In genomic region chr10:118545381-118545780, GRCh38 we compare ENCODE assay signal across 38 cellular contexts. TPM values are rescaled to one million over a fixed set of nuclear protein-coding genes. Genes with fewer than 3 reads are reported as not detected.
"Had no signal": no experiment of that assay in that cellular context is flagged by ENCODE, and none has a peak within 500 bp of the region (broad histone marks: within the 10 kb centered on the region; RNA-seq: fewer than 3 reads in every experiment).

No MANE protein-coding gene starts in this region.

- H3K4me3 Mint-ChIP-seq: activated B cell treated with CpG ODN at 0.5 μM for 24 hours; activated CD4-positive, alpha-beta memory T cell treated with anti-CD3 and anti-CD28 coated beads for 36 hours; activated CD4-positive, alpha-beta T cell treated with anti-CD3 and anti-CD28 coated beads, Interleukin-2, amount 10 ng/mL, durations not matched to agents 7 days and 5 days; activated CD8-positive, alpha-beta T cell treated with anti-CD3 and anti-CD28 coated beads for 36 hours; activated naive CD4-positive, alpha-beta T cell treated with anti-CD3 and anti-CD28 coated beads, Interleukin-2, amount 10 ng/mL, durations not matched to agents 7 days and 5 days; activated naive CD4-positive, alpha-beta T cell treated with anti-CD3 and anti-CD28 coated beads, Interleukin-2, amount 50 U/mL, for 24 hours; activated naive CD8-positive, alpha-beta T cell; activated naive CD8-positive, alpha-beta T cell treated with anti-CD3 and anti-CD28 coated beads, Interleukin-2, amount 10 ng/mL, durations not matched to agents 7 days and 5 days; activated naive CD8-positive, alpha-beta T cell treated with anti-CD3 and anti-CD28 coated beads, Interleukin-2, amount 50 U/mL, for 24 hours; activated T-cell treated with anti-CD3 and anti-CD28 coated beads, Interleukin-2, amount 50 U/mL, for 4 hours; activated T-cell treated with anti-CD3 and anti-CD28 coated beads, Interleukin-2, amount 50 U/mL, for 72 hours; brain; central memory CD8-positive, alpha-beta T cell; T-helper 1 cell treated with Interleukin-12 subunit alpha and Interleukin-12 subunit beta and Interleukin-4 antibody, amounts not matched to agents 30 μg/mL and 1 μg/mL, for 36 hours; T-helper 2 cell treated with Interferon-gamma antibody and Interleukin-4, amounts not matched to agents 5 μg/mL and 100 μg/mL, for 36 hours had no signal

- H3K36me3 Mint-ChIP-seq: activated CD4-positive, alpha-beta memory T cell treated with anti-CD3 and anti-CD28 coated beads for 36 hours; activated naive CD4-positive, alpha-beta T cell treated with anti-CD3 and anti-CD28 coated beads, Interleukin-2, amount 10 ng/mL, durations not matched to agents 7 days and 5 days; activated naive CD4-positive, alpha-beta T cell treated with anti-CD3 and anti-CD28 coated beads, Interleukin-2, amount 50 U/mL, for 24 hours; activated naive CD8-positive, alpha-beta T cell; activated naive CD8-positive, alpha-beta T cell treated with anti-CD3 and anti-CD28 coated beads, Interleukin-2, amount 10 ng/mL, durations not matched to agents 7 days and 5 days; brain had no signal

- ATAC-seq: activated CD8-positive, alpha-beta T cell treated with anti-CD3 and anti-CD28 coated beads for 36 hours; activated naive CD8-positive, alpha-beta T cell treated with anti-CD3 and anti-CD28 coated beads, Interleukin-2, amount 50 U/mL, for 24 hours; activated T-cell treated with anti-CD3 and anti-CD28 coated beads, Interleukin-2, amount 50 U/mL, for 4 hours; activated T-cell treated with anti-CD3 and anti-CD28 coated beads, Interleukin-2, amount 50 U/mL, for 72 hours had no signal

- H3K4me1 ChIP-seq: ascending aorta had no signal

- H3K9me3 ChIP-seq: ascending aorta had no signal

- H3K9me3 Mint-ChIP-seq: activated B cell treated with CpG ODN at 0.5 μM for 24 hours; activated CD4-positive, alpha-beta memory T cell treated with anti-CD3 and anti-CD28 coated beads for 36 hours; activated CD4-positive, alpha-beta T cell treated with anti-CD3 and anti-CD28 coated beads, Interleukin-2, amount 10 ng/mL, durations not matched to agents 7 days and 5 days; activated CD8-positive, alpha-beta T cell treated with anti-CD3 and anti-CD28 coated beads for 36 hours; activated naive CD4-positive, alpha-beta T cell treated with anti-CD3 and anti-CD28 coated beads, Interleukin-2, amount 10 ng/mL, durations not matched to agents 7 days and 5 days; activated naive CD4-positive, alpha-beta T cell treated with anti-CD3 and anti-CD28 coated beads, Interleukin-2, amount 50 U/mL, for 24 hours; activated naive CD8-positive, alpha-beta T cell treated with anti-CD3 and anti-CD28 coated beads, Interleukin-2, amount 10 ng/mL, durations not matched to agents 7 days and 5 days; activated naive CD8-positive, alpha-beta T cell treated with anti-CD3 and anti-CD28 coated beads, Interleukin-2, amount 50 U/mL, for 24 hours; activated T-cell treated with anti-CD3 and anti-CD28 coated beads, Interleukin-2, amount 50 U/mL, for 4 hours; activated T-cell treated with anti-CD3 and anti-CD28 coated beads, Interleukin-2, amount 50 U/mL, for 72 hours; activated T-helper 2 cell treated with anti-CD3 and anti-CD28 coated beads, Interferon-gamma antibody, Interleukin-2, Interleukin-4, amounts not matched to agents 10 μg/mL and 5 μg/mL and 100 μg/mL, durations not matched to agents 14 hours and 24 hours and 36 hours; central memory CD8-positive, alpha-beta T cell; T-helper 1 cell treated with Interleukin-12 subunit alpha and Interleukin-12 subunit beta and Interleukin-4 antibody, amounts not matched to agents 30 μg/mL and 1 μg/mL, for 36 hours; T-helper 2 cell treated with Interferon-gamma antibody and Interleukin-4, amounts not matched to agents 5 μg/mL and 100 μg/mL, for 36 hours had no signal

- H3K4me3 ChIP-seq: ascending aorta, cardiac muscle cell had no signal

- FAIRE-seq: bronchial epithelial cell, TTC549 had no signal

- H3K27me3 ChIP-seq: ascending aorta had no signal

- H3K27ac Mint-ChIP-seq: activated B cell treated with CpG ODN at 0.5 μM for 24 hours; activated CD4-positive, alpha-beta memory T cell treated with anti-CD3 and anti-CD28 coated beads for 36 hours; activated CD4-positive, alpha-beta T cell treated with anti-CD3 and anti-CD28 coated beads, Interleukin-2, amount 10 ng/mL, durations not matched to agents 7 days and 5 days; activated CD8-positive, alpha-beta T cell treated with anti-CD3 and anti-CD28 coated beads for 36 hours; activated naive CD4-positive, alpha-beta T cell treated with anti-CD3 and anti-CD28 coated beads, Interleukin-2, amount 10 ng/mL, durations not matched to agents 7 days and 5 days; activated naive CD4-positive, alpha-beta T cell treated with anti-CD3 and anti-CD28 coated beads, Interleukin-2, amount 50 U/mL, for 24 hours; activated naive CD8-positive, alpha-beta T cell; activated naive CD8-positive, alpha-beta T cell treated with anti-CD3 and anti-CD28 coated beads, Interleukin-2, amount 10 ng/mL, durations not matched to agents 7 days and 5 days; activated naive CD8-positive, alpha-beta T cell treated with anti-CD3 and anti-CD28 coated beads, Interleukin-2, amount 50 U/mL, for 24 hours; activated T-cell treated with anti-CD3 and anti-CD28 coated beads, Interleukin-2, amount 50 U/mL, for 72 hours; activated T-helper 2 cell treated with anti-CD3 and anti-CD28 coated beads, Interferon-gamma antibody, Interleukin-2, Interleukin-4, amounts not matched to agents 10 μg/mL and 5 μg/mL and 100 μg/mL, durations not matched to agents 14 hours and 24 hours and 36 hours; brain; T-helper 1 cell treated with Interleukin-12 subunit alpha and Interleukin-12 subunit beta and Interleukin-4 antibody, amounts not matched to agents 30 μg/mL and 1 μg/mL, for 36 hours; T-helper 2 cell treated with Interferon-gamma antibody and Interleukin-4, amounts not matched to agents 5 μg/mL and 100 μg/mL, for 36 hours had no signal

- H3K27ac ChIP-seq: ascending aorta, cardiac muscle cell, VCaP had no signal

- H3K36me3 ChIP-seq: ascending aorta, cardiac muscle cell had no signal

- DNase-seq: activated B cell treated with CpG ODN at 0.5 μM for 24 hours; activated CD4-positive, alpha-beta memory T cell treated with anti-CD3 and anti-CD28 coated beads for 36 hours; activated CD4-positive, alpha-beta T cell treated with anti-CD3 and anti-CD28 coated beads for 4 hours; activated CD4-positive, alpha-beta T cell treated with anti-CD3 and anti-CD28 coated beads, Interleukin-2, amount 10 ng/mL, durations not matched to agents 7 days and 5 days; activated CD4-positive, CD25-positive, alpha-beta regulatory T cell treated with anti-CD3 and anti-CD28 coated beads, Interleukin-2, amount 50 U/mL, for 72 hours; activated CD8-positive, alpha-beta memory T cell treated with anti-CD3 and anti-CD28 coated beads, Interleukin-2, amount 50 U/mL, for 4 hours; activated CD8-positive, alpha-beta T cell treated with anti-CD3 and anti-CD28 coated beads for 36 hours; activated effector memory CD4-positive, alpha-beta T cell treated with Interleukin-2 at 50 U/mL for 16 hours; activated gamma-delta T cell; activated naive CD4-positive, alpha-beta T cell treated with anti-CD3 and anti-CD28 coated beads, Interleukin-2, amount 10 ng/mL, durations not matched to agents 7 days and 5 days; activated naive CD4-positive, alpha-beta T cell treated with Interleukin-2 at 50 U/mL for 16 hours; activated naive CD8-positive, alpha-beta T cell treated with anti-CD3 and anti-CD28 coated beads, Interleukin-2, amount 10 ng/mL, durations not matched to agents 7 days and 5 days; activated naive CD8-positive, alpha-beta T cell treated with anti-CD3 and anti-CD28 coated beads, Interleukin-2, amount 50 U/mL, for 24 hours; activated T-cell treated with anti-CD3 and anti-CD28 coated beads for 4 hours; activated T-cell treated with anti-CD3 and anti-CD28 coated beads, Interleukin-2, amount 50 U/mL, for 1 hour; activated T-cell treated with anti-CD3 and anti-CD28 coated beads, Interleukin-2, amount 50 U/mL, for 4 hours; activated T-cell treated with anti-CD3 and anti-CD28 coated beads, Interleukin-2, amount 50 U/mL, for 72 hours; amygdala; anterior cingulate cortex; caudate nucleus; cerebellar nuclear complex; SW 1271; T-helper 1 cell; T-helper 2 cell; T-helper 9 cell had no signal

- H3K4me1 Mint-ChIP-seq: activated B cell treated with CpG ODN at 0.5 μM for 24 hours; activated CD4-positive, alpha-beta T cell treated with anti-CD3 and anti-CD28 coated beads, Interleukin-2, amount 10 ng/mL, durations not matched to agents 7 days and 5 days; activated naive CD4-positive, alpha-beta T cell treated with anti-CD3 and anti-CD28 coated beads, Interleukin-2, amount 10 ng/mL, durations not matched to agents 7 days and 5 days; activated naive CD4-positive, alpha-beta T cell treated with anti-CD3 and anti-CD28 coated beads, Interleukin-2, amount 50 U/mL, for 24 hours; activated naive CD8-positive, alpha-beta T cell treated with anti-CD3 and anti-CD28 coated beads, Interleukin-2, amount 50 U/mL, for 24 hours; brain; central memory CD8-positive, alpha-beta T cell had no signal

RNA-seq across cellular contexts. Expression of gene PRLHR, which starts 50.1 kb away (rescaled TPM):
- total RNA-seq: activated B cell treated with CpG ODN at 0.5 μM for 24 hours; activated CD4-positive, alpha-beta memory T cell treated with anti-CD3 and anti-CD28 coated beads for 36 hours; activated CD4-positive, alpha-beta T cell treated with anti-CD3 and anti-CD28 coated beads, Interleukin-2, amount 10 ng/mL, durations not matched to agents 7 days and 5 days; activated CD8-positive, alpha-beta memory T cell treated with anti-CD3 and anti-CD28 coated beads for 36 hours; activated CD8-positive, alpha-beta T cell treated with anti-CD3 and anti-CD28 coated beads for 36 hours; activated naive CD8-positive, alpha-beta T cell treated with anti-CD3 and anti-CD28 coated beads, Interleukin-2, amount 10 ng/mL, durations not matched to agents 7 days and 5 days; activated T-cell treated with anti-CD3 and anti-CD28 coated beads, Interleukin-2, amount 50 U/mL, for 4 hours; activated T-cell treated with anti-CD3 and anti-CD28 coated beads, Interleukin-2, amount 50 U/mL, for 72 hours; activated T-helper 2 cell treated with anti-CD3 and anti-CD28 coated beads, Interferon-gamma antibody, Interleukin-2, Interleukin-4, amounts not matched to agents 10 μg/mL and 5 μg/mL and 100 μg/mL, durations not matched to agents 14 hours and 24 hours and 36 hours; ascending aorta; bronchial epithelial cell; cardiac muscle cell had no signal
- polyA plus RNA-seq: cardiac muscle cell had no signal
